Comparison of ENCODE assay signal across 1 cellular context in genomic region chr11:78230161-78230877, GRCh38.
TF ChIP-seq lines count a peak whose summit lies in the region.

No MANE protein-coding gene starts in this region.

TF ChIP-seq in K562, 482 proteins besides CTCF, POLR2A, EP300 and RAD21 (continued from another document and continues in another):
- TF ChIP-seq ZNF318 (IDR thresholded peaks at IDR 0.05; ENCODE audit: borderline replicate concordance in 1 of 2, low read depth in 1 of 2) = no peak
- TF ChIP-seq NFIX (CRISPR knock-in tag; IDR thresholded peaks at IDR 0.05; ENCODE audit: low read depth) = peak; percentile 92
- TF ChIP-seq HES1 (IDR thresholded peaks at IDR 0.05; ENCODE audit: low read depth) = no peak
- 0 out of 4 replicates have a peak, but pooled peaks of 1 of the 2 experiments have one; percentile 24 for TF ChIP-seq MNT (conservative IDR thresholded peaks at IDR 0.05)
- no peak for TF ChIP-seq AFF1 (IDR thresholded peaks at IDR 0.05; ENCODE audit: low read depth in 1 of 2, partially characterized antibody in 2 of 2)
- TF ChIP-seq ZNF124 (CRISPR knock-in tag; IDR thresholded peaks at IDR 0.05) = no peak
- no peak for TF ChIP-seq ESRRA (IDR thresholded peaks at IDR 0.05; ENCODE audit: borderline replicate concordance, low read depth)
- TF ChIP-seq CBX2 (IDR thresholded peaks at IDR 0.05; ENCODE audit: insufficient read depth, low read length, poor library complexity, severe bottlenecking) = no peak
- TF ChIP-seq RHOXF2B (CRISPR knock-in tag; conservative IDR thresholded peaks at IDR 0.05) = no peak
- no peak for TF ChIP-seq EP400 (IDR thresholded peaks at IDR 0.05)
- peak; percentile 65 for TF ChIP-seq HMBOX1 (IDR thresholded peaks at IDR 0.05)
- no peak for TF ChIP-seq NBN (IDR thresholded peaks at IDR 0.05; ENCODE audit: low read depth)
- no peak for TF ChIP-seq TCFL5 (CRISPR knock-in tag; conservative IDR thresholded peaks at IDR 0.05)
- no peak for TF ChIP-seq RBM39 (optimal IDR thresholded peaks at IDR 0.05; ENCODE audit: low read depth, low read length)
- no peak for TF ChIP-seq TRIM28 (IDR thresholded peaks at IDR 0.05)
- TF ChIP-seq HDAC6 (IDR thresholded peaks at IDR 0.05; ENCODE audit: low read depth, low read length) = no peak
- no peak for TF ChIP-seq BCLAF1 (IDR thresholded peaks at IDR 0.05; ENCODE audit: borderline replicate concordance in 1 of 2, control insufficient read depth in 1 of 2, low read depth in 2 of 2, low read length in 1 of 2)
- no peak for TF ChIP-seq E2F5 (CRISPR knock-in tag; IDR thresholded peaks at IDR 0.05)
- TF ChIP-seq XRCC3 (IDR thresholded peaks at IDR 0.05) = no peak
- TF ChIP-seq MCM5 (IDR thresholded peaks at IDR 0.05; ENCODE audit: low read depth) = no peak
- no peak for TF ChIP-seq PML (IDR thresholded peaks at IDR 0.05; ENCODE audit: low read length)
- 0 out of 2 replicates have a peak, but pooled peaks have one; percentile 9 for TF ChIP-seq MECOM (CRISPR knock-in tag; IDR thresholded peaks at IDR 0.05)
- peak; percentile 99 for TF ChIP-seq NFIC (IDR thresholded peaks at IDR 0.05)
- no peak for TF ChIP-seq CCAR2 (IDR thresholded peaks at IDR 0.05; ENCODE audit: low read depth, low read length)
- TF ChIP-seq ARID4B (CRISPR knock-in tag; IDR thresholded peaks at IDR 0.05) = no peak
- peak; percentile 88 for TF ChIP-seq FOXJ2 (tag; IDR thresholded peaks at IDR 0.05)
- no peak for TF ChIP-seq ZBED1 (IDR thresholded peaks at IDR 0.05)
- no peak for TF ChIP-seq U2AF1 (optimal IDR thresholded peaks at IDR 0.05; ENCODE audit: low read depth, low read length)
- no peak for TF ChIP-seq ZSCAN32 (CRISPR knock-in tag; IDR thresholded peaks at IDR 0.05)
